ENCODE assay signal across 20 cellular contexts in the genomic region with DNA sequence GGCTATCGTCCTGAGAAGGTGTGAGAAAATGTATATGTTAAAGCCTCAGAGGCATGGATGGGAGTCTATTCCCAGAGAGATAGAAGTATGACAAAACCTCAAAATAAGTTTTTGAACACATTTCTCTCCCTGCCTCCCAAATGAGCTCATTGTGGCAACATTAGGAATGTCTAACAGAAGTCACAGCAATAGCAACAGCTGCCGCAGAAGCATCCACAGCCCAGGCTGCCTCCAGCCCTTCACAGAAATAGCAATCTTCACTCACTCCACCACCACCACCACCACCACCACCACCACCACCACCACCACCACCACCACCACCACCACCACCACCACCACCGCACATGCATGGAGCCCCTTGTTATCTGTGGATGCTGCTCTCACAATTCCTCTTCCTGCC. TPM values are rescaled to one million over a fixed set of nuclear protein-coding genes. Genes with fewer than 3 reads are reported as not detected.
DNase-seq lines count a peak whose midpoint lies in the region; ATAC-seq and TF ChIP-seq lines count a peak whose summit lies in the region.
"Had no signal": no experiment of that assay in that cellular context is flagged by ENCODE, and none has a peak within 500 bp of the region (broad histone marks: within the 10 kb centered on the region; RNA-seq: fewer than 3 reads in every experiment).

No MANE protein-coding gene starts in this region.

- TF ChIP-seq POLR2A in gastroesophageal sphincter (IDR thresholded peaks at IDR 0.05), result no peak
- no peak for TF ChIP-seq POLR2A in sigmoid colon (IDR thresholded peaks at IDR 0.05)
- TF ChIP-seq POLR2A in GM18505 (IDR thresholded peaks at IDR 0.05; ENCODE audit: borderline replicate concordance, extremely low read depth, insufficient read depth, insufficient read length), result no peak

- DNase-seq in AG20443 (ENCODE audit: low spot score), result peak; percentile 26
- peak; percentile 1 for DNase-seq in GM23248
- no peak for DNase-seq in sigmoid colon
- DNase-seq in NCI-H128 (lab: John Stamatoyannopoulos, UW; ENCODE audit: unreplicated experiment), result no peak
- no peak for DNase-seq in amniotic stem cell (lab: John Stamatoyannopoulos, UW)
- DNase-seq: ACHN; Calu3; CD4-positive, alpha-beta memory T cell; DMS53; KBM-7; NCI-H1436; NCI-H2029 treated with DMSO at 0.1 percent for 48 hours; NCI-H2171 treated with DMSO at 0.1 percent for 48 hours; NCI-H748 treated with DMSO at 0.1 percent for 48 hours; PC-3 had no signal

- no peak for TF ChIP-seq CTCF in gastroesophageal sphincter (IDR thresholded peaks at IDR 0.05)
- no peak for TF ChIP-seq CTCF in sigmoid colon (IDR thresholded peaks at IDR 0.05)

- 64 to 69% methylated on average over 3 of the region's 3 CpGs for WGBS in GM23248 (ENCODE audit: low coverage in 1 of 2, low lambda C conversion rate in 2 of 2, missing lambda C conversion rate in 2 of 2), 2 experiments
- WGBS in gastroesophageal sphincter (ENCODE audit: low coverage in 1 of 2), 2 donors, result 61 to 71% methylated on average over 1 to 2 of the region's 3 CpGs
- WGBS in sigmoid colon, 2 donors, result 93 to 97% methylated on average over 3 of the region's 3 CpGs

- no peaks in the 10 kb centered on the region for H4K20me1 ChIP-seq in GM23248 (ENCODE audit: insufficient read depth)

- TF ChIP-seq EP300 in gastroesophageal sphincter (IDR thresholded peaks at IDR 0.05), result no peak
- TF ChIP-seq EP300 in sigmoid colon (IDR thresholded peaks at IDR 0.05), result no peak

- ATAC-seq in gastroesophageal sphincter, result no peak
- ATAC-seq in GM18505 (IDR thresholded peaks at IDR 0.05; ENCODE audit: unreplicated experiment), result no peak
- ATAC-seq: GM12878, PC-3 had no signal

- H3K9me3 ChIP-seq in GM23248 (ENCODE audit: low read depth) (no peaks in the 10 kb centered on the region), gastroesophageal sphincter (no peaks in the 10 kb centered on the region), sigmoid colon (no peaks in the 10 kb centered on the region)

- no peaks in the 10 kb centered on the region for H3K27me3 ChIP-seq in GM23248 (replicated peaks; ENCODE audit: insufficient read depth)
- H3K27me3 ChIP-seq in gastroesophageal sphincter, result peaks cover 5% of the 10 kb centered on the region
- no peaks in the 10 kb centered on the region for H3K27me3 ChIP-seq in sigmoid colon

- H3K9me2 ChIP-seq in GM23248 (ENCODE audit: insufficient read depth), result no peaks in the 10 kb centered on the region

- H3K36me3 ChIP-seq in GM23248 (ENCODE audit: low read depth), result no peaks in the 10 kb centered on the region
- peaks cover 0 to 16% of the 10 kb centered on the region in 2 donors for H3K36me3 ChIP-seq in gastroesophageal sphincter
- H3K36me3 ChIP-seq in sigmoid colon, result no peaks in the 10 kb centered on the region

- H3K79me2 ChIP-seq in GM23248 (ENCODE audit: insufficient read depth), result no peaks in the 10 kb centered on the region

- H3K27ac ChIP-seq in GM23248, result no peak overlapping the region
- H3K27ac ChIP-seq in gastroesophageal sphincter, result peak overlapping the region in 3 of 4 donors; percentile 58 to 75 (median 75)
- peak overlapping the region in 3 of 4 donors; percentile 45 to 67 (median 63) for H3K27ac ChIP-seq in sigmoid colon

- H3K4me1 ChIP-seq in GM23248 (ENCODE audit: insufficient read depth) (no peaks in the 10 kb centered on the region), gastroesophageal sphincter (peaks cover 0 to 14% (median 0%) of the 10 kb centered on the region in 3 donors), sigmoid colon (no peaks in the 10 kb centered on the region)

- in situ Hi-C loops in GM23248 (cut with MboI), result no loop called here

- intact Hi-C loops in sigmoid colon (cut with DNase I), result no loop called here

- no peak overlapping the region for H3K9ac ChIP-seq in GM23248

- H2AFZ ChIP-seq in GM23248, result no peak overlapping the region

- H3K4me2 ChIP-seq in GM23248 (ENCODE audit: unreplicated experiment), result no peak overlapping the region

- H3F3A ChIP-seq in GM23248 (ENCODE audit: insufficient read depth), result no peaks in the 10 kb centered on the region

- H3K4me3 ChIP-seq in GM23248 (no peak overlapping the region), gastroesophageal sphincter (no peak overlapping the region), sigmoid colon (no peak overlapping the region)
- H3K4me3 ChIP-seq: GM12878 had no signal

RNA-seq across cellular contexts. Expression of a gene that starts 18.3 kb away (rescaled TPM):
- total RNA-seq in GM23248 (2014; rRNA removed; shearing (Covaris generic)), result not detected in 2 replicates
- polyA plus RNA-seq in GM23248 (2016; fragmentation: Nextera tagmentation; extraction: Ambion mirVana) (not detected in 2 replicates), sigmoid colon (1 to 10 TPM; 2.8 to 8.1 (median 3.6) TPM)
- total RNA-seq in gastroesophageal sphincter (1 to 10 TPM in 3 of 4 donors, under 1 TPM in 1; 0.78 to 2.4 (median 1.5) TPM), sigmoid colon (1 to 10 TPM; 1.1 to 3.6 (median 1.6) TPM)
- total RNA-seq: Calu3, NCI-H460, PC-3 had no signal
- polyA plus RNA-seq: BJ had no signal

RNA-seq across cellular contexts. Expression of a gene that starts 52.9 kb away (rescaled TPM):
- 57.8 and 61.2 TPM in 2 replicates for total RNA-seq in GM23248 (2014; rRNA removed; shearing (Covaris generic))
- polyA plus RNA-seq in GM23248 (2016; fragmentation: Nextera tagmentation; extraction: Ambion mirVana) (118 and 120 TPM in 2 replicates), sigmoid colon (10 to 100 TPM; 52.2 to 99.8 (median 69.1) TPM)
- total RNA-seq in gastroesophageal sphincter (10 to 100 TPM; 33.3 to 65.8 (median 43.8) TPM), sigmoid colon (10 to 100 TPM; 21.3 to 41.1 (median 38.7) TPM)

RNA-seq across cellular contexts. Expression of a gene that starts 53.0 kb away (rescaled TPM):
- total RNA-seq in GM23248 (2014; rRNA removed; shearing (Covaris generic)), result 0.22 and 0.89 TPM in 2 replicates
- 0.30 and 0.36 TPM in 2 replicates for polyA plus RNA-seq in GM23248 (2016; fragmentation: Nextera tagmentation; extraction: Ambion mirVana)
- 1 to 10 TPM in 2 of 4 donors, under 1 TPM in 2; 0.13 to 3.1 (median 1.6) TPM for total RNA-seq in gastroesophageal sphincter
- total RNA-seq in sigmoid colon, result 1 to 10 TPM in 1 of 4 donors, under 1 TPM in 3; 0.36 to 1.6 (median 0.91) TPM
- 1 to 10 TPM; 1.3 to 2.4 (median 1.4) TPM for polyA plus RNA-seq in sigmoid colon

Comparison
In these comparisons a context has a peak if more than half of its experiments do, and no peak if none do; other contexts are left out.
1. DNase-seq: peak in AG20443 (single experiment) and GM23248 (single experiment); none in sigmoid colon (single experiment), NCI-H128 (single experiment) and amniotic stem cell (single experiment).